Comparison of ENCODE assay signal across 1 cellular context in the genomic region with DNA sequence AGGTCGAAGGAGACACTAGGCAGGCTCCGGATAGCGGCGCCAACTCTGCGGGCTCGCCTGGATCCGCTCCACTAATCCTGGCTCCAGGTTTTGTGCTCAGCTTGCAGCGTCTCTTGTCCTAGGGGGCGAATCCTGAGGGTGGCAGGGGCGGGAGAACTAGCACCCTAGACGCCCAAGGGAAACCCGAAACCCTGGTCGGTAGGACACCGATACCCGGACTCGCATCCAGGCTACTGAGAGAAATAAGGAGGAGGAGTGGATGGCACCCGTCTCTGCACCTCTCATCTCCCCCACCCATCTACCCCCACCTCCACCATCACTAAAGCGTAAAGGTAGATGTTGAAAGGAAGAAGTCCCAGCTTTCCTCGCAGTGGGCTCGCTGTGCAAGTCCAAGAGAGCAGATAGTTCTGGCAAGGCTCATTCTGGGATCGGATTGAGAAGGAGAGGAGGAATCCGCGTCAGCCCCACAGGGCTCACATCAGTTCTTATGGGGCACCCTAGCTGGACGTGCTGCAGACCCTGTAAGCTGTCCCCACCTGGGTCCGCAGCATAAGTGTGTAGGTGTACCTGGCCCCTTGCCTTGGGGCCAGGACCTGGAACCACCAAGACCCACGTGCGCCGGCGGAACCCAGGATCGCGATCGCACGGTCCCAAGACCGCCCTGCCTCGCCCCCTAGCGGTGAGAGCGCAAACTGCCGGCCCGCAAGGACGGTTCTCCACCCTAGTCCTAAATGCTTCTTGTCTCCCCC.
TF ChIP-seq lines count a peak whose summit lies in the region.

No MANE protein-coding gene starts in this region.

TF ChIP-seq in K562, 482 proteins besides CTCF, POLR2A, EP300 and RAD21 (continued from another document and continues in another):
- TF ChIP-seq, protein P1, sequence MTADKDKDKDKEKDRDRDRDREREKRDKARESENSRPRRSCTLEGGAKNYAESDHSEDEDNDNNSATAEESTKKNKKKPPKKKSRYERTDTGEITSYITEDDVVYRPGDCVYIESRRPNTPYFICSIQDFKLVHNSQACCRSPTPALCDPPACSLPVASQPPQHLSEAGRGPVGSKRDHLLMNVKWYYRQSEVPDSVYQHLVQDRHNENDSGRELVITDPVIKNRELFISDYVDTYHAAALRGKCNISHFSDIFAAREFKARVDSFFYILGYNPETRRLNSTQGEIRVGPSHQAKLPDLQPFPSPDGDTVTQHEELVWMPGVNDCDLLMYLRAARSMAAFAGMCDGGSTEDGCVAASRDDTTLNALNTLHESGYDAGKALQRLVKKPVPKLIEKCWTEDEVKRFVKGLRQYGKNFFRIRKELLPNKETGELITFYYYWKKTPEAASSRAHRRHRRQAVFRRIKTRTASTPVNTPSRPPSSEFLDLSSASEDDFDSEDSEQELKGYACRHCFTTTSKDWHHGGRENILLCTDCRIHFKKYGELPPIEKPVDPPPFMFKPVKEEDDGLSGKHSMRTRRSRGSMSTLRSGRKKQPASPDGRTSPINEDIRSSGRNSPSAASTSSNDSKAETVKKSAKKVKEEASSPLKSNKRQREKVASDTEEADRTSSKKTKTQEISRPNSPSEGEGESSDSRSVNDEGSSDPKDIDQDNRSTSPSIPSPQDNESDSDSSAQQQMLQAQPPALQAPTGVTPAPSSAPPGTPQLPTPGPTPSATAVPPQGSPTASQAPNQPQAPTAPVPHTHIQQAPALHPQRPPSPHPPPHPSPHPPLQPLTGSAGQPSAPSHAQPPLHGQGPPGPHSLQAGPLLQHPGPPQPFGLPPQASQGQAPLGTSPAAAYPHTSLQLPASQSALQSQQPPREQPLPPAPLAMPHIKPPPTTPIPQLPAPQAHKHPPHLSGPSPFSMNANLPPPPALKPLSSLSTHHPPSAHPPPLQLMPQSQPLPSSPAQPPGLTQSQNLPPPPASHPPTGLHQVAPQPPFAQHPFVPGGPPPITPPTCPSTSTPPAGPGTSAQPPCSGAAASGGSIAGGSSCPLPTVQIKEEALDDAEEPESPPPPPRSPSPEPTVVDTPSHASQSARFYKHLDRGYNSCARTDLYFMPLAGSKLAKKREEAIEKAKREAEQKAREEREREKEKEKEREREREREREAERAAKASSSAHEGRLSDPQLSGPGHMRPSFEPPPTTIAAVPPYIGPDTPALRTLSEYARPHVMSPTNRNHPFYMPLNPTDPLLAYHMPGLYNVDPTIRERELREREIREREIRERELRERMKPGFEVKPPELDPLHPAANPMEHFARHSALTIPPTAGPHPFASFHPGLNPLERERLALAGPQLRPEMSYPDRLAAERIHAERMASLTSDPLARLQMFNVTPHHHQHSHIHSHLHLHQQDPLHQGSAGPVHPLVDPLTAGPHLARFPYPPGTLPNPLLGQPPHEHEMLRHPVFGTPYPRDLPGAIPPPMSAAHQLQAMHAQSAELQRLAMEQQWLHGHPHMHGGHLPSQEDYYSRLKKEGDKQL (CRISPR knock-in tag; IDR thresholded peaks at IDR 0.05; ENCODE audit: borderline replicate concordance): no peak
- no peak for TF ChIP-seq COPS2 (conservative IDR thresholded peaks at IDR 0.05)
- TF ChIP-seq SRSF7 (optimal IDR thresholded peaks at IDR 0.05; ENCODE audit: low read depth, low read length): no peak
- no peak for TF ChIP-seq FOXA3 (CRISPR knock-in tag; conservative IDR thresholded peaks at IDR 0.05 in 1 of 2, IDR thresholded peaks at IDR 0.05 in 1 of 2)
- TF ChIP-seq CBFB (CRISPR knock-in tag; IDR thresholded peaks at IDR 0.05): no peak
- TF ChIP-seq, protein P2, sequence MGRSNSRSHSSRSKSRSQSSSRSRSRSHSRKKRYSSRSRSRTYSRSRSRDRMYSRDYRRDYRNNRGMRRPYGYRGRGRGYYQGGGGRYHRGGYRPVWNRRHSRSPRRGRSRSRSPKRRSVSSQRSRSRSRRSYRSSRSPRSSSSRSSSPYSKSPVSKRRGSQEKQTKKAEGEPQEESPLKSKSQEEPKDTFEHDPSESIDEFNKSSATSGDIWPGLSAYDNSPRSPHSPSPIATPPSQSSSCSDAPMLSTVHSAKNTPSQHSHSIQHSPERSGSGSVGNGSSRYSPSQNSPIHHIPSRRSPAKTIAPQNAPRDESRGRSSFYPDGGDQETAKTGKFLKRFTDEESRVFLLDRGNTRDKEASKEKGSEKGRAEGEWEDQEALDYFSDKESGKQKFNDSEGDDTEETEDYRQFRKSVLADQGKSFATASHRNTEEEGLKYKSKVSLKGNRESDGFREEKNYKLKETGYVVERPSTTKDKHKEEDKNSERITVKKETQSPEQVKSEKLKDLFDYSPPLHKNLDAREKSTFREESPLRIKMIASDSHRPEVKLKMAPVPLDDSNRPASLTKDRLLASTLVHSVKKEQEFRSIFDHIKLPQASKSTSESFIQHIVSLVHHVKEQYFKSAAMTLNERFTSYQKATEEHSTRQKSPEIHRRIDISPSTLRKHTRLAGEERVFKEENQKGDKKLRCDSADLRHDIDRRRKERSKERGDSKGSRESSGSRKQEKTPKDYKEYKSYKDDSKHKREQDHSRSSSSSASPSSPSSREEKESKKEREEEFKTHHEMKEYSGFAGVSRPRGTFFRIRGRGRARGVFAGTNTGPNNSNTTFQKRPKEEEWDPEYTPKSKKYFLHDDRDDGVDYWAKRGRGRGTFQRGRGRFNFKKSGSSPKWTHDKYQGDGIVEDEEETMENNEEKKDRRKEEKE (IDR thresholded peaks at IDR 0.05; ENCODE audit: borderline replicate concordance in 1 of 2, control insufficient read depth in 1 of 2, low read depth in 2 of 2, low read length in 1 of 2): no peak
- TF ChIP-seq, protein P3, sequence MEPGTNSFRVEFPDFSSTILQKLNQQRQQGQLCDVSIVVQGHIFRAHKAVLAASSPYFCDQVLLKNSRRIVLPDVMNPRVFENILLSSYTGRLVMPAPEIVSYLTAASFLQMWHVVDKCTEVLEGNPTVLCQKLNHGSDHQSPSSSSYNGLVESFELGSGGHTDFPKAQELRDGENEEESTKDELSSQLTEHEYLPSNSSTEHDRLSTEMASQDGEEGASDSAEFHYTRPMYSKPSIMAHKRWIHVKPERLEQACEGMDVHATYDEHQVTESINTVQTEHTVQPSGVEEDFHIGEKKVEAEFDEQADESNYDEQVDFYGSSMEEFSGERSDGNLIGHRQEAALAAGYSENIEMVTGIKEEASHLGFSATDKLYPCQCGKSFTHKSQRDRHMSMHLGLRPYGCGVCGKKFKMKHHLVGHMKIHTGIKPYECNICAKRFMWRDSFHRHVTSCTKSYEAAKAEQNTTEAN (CRISPR knock-in tag; IDR thresholded peaks at IDR 0.05): no peak
- TF ChIP-seq PHTF2 (CRISPR knock-in tag; IDR thresholded peaks at IDR 0.05): no peak
- TF ChIP-seq TRIM28 (IDR thresholded peaks at IDR 0.05): no peak
- TF ChIP-seq NFIC (IDR thresholded peaks at IDR 0.05): peak; percentile 16
- TF ChIP-seq ETS2 (tag; IDR thresholded peaks at IDR 0.05; ENCODE audit: borderline replicate concordance, poor library complexity, severe bottlenecking): no peak
- no peak for TF ChIP-seq IRF2 (CRISPR knock-in tag; IDR thresholded peaks at IDR 0.05)
- TF ChIP-seq, protein P4, sequence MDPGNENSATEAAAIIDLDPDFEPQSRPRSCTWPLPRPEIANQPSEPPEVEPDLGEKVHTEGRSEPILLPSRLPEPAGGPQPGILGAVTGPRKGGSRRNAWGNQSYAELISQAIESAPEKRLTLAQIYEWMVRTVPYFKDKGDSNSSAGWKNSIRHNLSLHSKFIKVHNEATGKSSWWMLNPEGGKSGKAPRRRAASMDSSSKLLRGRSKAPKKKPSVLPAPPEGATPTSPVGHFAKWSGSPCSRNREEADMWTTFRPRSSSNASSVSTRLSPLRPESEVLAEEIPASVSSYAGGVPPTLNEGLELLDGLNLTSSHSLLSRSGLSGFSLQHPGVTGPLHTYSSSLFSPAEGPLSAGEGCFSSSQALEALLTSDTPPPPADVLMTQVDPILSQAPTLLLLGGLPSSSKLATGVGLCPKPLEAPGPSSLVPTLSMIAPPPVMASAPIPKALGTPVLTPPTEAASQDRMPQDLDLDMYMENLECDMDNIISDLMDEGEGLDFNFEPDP (CRISPR knock-in tag; IDR thresholded peaks at IDR 0.05): no peak
- TF ChIP-seq TRIM24 (IDR thresholded peaks at IDR 0.05): no peak
- TF ChIP-seq NFXL1 (CRISPR knock-in tag; IDR thresholded peaks at IDR 0.05): no peak
- TF ChIP-seq, protein P5, sequence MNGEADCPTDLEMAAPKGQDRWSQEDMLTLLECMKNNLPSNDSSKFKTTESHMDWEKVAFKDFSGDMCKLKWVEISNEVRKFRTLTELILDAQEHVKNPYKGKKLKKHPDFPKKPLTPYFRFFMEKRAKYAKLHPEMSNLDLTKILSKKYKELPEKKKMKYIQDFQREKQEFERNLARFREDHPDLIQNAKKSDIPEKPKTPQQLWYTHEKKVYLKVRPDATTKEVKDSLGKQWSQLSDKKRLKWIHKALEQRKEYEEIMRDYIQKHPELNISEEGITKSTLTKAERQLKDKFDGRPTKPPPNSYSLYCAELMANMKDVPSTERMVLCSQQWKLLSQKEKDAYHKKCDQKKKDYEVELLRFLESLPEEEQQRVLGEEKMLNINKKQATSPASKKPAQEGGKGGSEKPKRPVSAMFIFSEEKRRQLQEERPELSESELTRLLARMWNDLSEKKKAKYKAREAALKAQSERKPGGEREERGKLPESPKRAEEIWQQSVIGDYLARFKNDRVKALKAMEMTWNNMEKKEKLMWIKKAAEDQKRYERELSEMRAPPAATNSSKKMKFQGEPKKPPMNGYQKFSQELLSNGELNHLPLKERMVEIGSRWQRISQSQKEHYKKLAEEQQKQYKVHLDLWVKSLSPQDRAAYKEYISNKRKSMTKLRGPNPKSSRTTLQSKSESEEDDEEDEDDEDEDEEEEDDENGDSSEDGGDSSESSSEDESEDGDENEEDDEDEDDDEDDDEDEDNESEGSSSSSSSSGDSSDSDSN (IDR thresholded peaks at IDR 0.05; ENCODE audit: borderline replicate concordance in 1 of 2, low read depth in 2 of 2, low read length in 2 of 2): no peak
- no peak for TF ChIP-seq SP1 (CRISPR knock-in tag; IDR thresholded peaks at IDR 0.05)
- TF ChIP-seq, protein P6, sequence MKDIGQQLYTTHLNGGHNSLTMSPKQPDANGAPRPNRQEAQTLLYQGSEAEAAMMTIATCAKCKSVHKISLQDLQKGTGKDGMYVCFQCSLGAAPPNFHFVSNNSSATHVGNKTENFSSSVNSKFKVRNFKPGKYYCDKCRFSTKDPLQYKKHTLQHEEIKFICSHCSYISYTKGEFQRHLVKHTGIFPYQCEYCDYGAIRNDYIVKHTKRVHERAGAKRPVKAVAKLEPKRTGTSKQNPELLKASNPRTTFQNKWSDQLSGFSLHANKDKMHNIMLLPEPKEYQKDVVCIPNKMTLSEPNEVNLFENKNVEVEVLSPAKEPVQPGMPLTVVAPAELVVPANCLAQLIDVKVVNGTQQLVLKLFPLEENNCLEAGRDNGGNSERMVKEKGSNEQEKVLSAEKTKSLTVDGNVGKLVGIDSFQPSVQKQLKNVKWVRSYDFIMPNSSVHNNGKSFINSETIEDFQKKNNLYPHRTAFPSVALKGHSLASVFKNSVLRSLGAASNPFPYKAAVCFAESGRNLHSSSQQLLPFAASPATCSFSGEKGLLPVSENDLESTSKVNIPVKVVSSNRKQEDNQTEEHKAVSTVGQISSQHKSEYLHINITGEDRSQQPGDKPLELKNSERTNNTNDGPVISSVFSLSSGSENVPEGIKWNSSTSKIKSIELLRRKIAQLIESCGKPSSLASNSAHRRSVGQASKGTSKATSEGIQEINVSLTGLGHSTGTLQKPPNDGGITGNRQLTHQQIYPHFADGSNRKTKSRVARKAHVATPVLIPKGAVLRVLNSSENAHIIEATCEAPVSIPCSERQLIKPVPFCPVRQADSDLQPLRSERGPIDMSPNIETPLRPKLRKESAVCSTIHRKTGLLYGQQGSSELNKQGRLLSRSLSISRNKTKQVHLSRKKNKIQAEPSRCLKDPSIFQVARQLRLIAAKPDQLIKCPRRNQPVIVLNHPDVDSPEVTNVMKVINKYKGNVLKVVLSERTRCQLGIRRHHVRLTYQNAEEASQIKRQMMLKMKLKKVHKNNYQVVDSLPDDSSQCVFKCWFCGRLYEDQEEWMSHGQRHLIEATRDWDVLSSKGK (CRISPR knock-in tag; IDR thresholded peaks at IDR 0.05): no peak
- TF ChIP-seq CREM (IDR thresholded peaks at IDR 0.05; ENCODE audit: low read depth): peak; percentile 54; the same call in 1 of the 2 replicates
- no peak for TF ChIP-seq PURB (CRISPR knock-in tag; IDR thresholded peaks at IDR 0.05; ENCODE audit: low read depth)
- TF ChIP-seq YY1 (IDR thresholded peaks at IDR 0.05; ENCODE audit: borderline replicate concordance in 1 of 3, control insufficient read depth in 1 of 3, extremely low read depth in 1 of 3, insufficient read depth in 3 of 3, insufficient read length in 1 of 3, insufficient replicate concordance in 2 of 3, low read depth in 1 of 3, low read length in 2 of 3): peak in 2 of 3 experiments; percentile 24 to 45
- TF ChIP-seq CBFA2T3 (IDR thresholded peaks at IDR 0.05): no peak
- TF ChIP-seq, protein P7, sequence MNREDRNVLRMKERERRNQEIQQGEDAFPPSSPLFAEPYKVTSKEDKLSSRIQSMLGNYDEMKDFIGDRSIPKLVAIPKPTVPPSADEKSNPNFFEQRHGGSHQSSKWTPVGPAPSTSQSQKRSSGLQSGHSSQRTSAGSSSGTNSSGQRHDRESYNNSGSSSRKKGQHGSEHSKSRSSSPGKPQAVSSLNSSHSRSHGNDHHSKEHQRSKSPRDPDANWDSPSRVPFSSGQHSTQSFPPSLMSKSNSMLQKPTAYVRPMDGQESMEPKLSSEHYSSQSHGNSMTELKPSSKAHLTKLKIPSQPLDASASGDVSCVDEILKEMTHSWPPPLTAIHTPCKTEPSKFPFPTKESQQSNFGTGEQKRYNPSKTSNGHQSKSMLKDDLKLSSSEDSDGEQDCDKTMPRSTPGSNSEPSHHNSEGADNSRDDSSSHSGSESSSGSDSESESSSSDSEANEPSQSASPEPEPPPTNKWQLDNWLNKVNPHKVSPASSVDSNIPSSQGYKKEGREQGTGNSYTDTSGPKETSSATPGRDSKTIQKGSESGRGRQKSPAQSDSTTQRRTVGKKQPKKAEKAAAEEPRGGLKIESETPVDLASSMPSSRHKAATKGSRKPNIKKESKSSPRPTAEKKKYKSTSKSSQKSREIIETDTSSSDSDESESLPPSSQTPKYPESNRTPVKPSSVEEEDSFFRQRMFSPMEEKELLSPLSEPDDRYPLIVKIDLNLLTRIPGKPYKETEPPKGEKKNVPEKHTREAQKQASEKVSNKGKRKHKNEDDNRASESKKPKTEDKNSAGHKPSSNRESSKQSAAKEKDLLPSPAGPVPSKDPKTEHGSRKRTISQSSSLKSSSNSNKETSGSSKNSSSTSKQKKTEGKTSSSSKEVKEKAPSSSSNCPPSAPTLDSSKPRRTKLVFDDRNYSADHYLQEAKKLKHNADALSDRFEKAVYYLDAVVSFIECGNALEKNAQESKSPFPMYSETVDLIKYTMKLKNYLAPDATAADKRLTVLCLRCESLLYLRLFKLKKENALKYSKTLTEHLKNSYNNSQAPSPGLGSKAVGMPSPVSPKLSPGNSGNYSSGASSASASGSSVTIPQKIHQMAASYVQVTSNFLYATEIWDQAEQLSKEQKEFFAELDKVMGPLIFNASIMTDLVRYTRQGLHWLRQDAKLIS (CRISPR knock-in tag; IDR thresholded peaks at IDR 0.05): no peak
- TF ChIP-seq, protein P8, sequence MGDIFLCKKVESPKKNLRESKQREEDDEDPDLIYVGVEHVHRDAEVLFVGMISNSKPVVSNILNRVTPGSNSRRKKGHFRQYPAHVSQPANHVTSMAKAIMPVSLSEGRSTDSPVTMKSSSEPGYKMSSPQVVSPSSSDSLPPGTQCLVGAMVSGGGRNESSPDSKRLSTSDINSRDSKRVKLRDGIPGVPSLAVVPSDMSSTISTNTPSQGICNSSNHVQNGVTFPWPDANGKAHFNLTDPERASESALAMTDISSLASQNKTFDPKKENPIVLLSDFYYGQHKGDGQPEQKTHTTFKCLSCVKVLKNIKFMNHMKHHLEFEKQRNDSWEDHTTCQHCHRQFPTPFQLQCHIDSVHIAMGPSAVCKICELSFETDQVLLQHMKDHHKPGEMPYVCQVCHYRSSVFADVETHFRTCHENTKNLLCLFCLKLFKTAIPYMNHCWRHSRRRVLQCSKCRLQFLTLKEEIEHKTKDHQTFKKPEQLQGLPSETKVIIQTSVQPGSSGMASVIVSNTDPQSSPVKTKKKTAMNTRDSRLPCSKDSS (IDR thresholded peaks at IDR 0.05; ENCODE audit: low read depth, partially characterized antibody): no peak
- no peak for TF ChIP-seq GTF2A2 (tag; IDR thresholded peaks at IDR 0.05)
- no peak for TF ChIP-seq HNRNPL (IDR thresholded peaks at IDR 0.05; ENCODE audit: low read depth, low read length)
